ENCODE assay signal across 8 cellular contexts in the genomic region with DNA sequence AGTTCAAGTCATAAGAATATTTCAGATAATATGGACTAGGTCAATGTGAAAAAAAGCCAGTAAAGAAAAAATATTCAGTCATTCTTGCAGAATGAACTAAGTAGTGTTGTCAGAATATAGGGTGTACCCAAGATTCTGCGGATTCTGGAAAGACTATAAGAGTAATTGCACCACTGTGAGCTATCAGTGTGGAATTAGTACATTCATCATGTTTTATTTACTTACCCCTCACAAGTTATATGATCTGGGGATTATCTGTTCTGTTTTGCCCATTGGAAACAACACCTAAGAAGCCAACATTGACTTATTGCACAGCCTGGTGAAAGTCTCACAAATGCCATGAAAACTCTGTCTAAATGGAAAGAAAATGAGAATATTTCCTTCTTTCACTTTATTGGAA.
"Had no signal": no experiment of that assay in that cellular context is flagged by ENCODE, and none has a peak within 500 bp of the region (broad histone marks: within the 10 kb centered on the region; RNA-seq: fewer than 3 reads in every experiment).

No MANE protein-coding gene starts in this region.

- H3K9me3 ChIP-seq: HAP-1 had no signal

- H3K27ac ChIP-seq: GM23248 had no signal

- ATAC-seq: HCT116, K562 had no signal

- DNase-seq: GM23248, GOT3, H7, HFFc6, IMR-90 had no signal

- H3K4me3 ChIP-seq: GM23248, HAP-1, K562 had no signal

- H3K4me1 ChIP-seq: HAP-1 had no signal

- H3K36me3 ChIP-seq: HAP-1 had no signal
